ENCODE assay signal across 14 cellular contexts in the genomic region with DNA sequence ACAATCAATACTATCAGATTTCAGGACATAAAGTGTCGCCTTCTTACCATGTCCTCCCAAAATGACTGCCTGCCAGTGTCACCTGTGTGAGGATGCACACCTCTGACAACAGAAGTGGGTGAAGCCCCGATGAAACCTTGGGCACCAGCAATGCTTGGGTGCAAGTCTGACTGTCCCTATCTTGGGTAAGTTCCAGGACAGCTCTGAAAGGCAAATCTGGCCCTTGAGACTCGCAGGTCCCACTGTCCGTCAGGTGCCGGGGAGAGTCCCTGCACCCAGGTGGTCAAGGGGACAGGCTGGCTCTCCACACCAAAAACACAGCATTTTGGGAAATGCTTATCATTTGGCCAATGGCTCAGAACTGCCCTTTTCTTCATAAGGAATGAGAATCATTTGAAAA. TPM values are rescaled to one million over a fixed set of nuclear protein-coding genes. Genes with fewer than 3 reads are reported as not detected.
DNase-seq lines count a peak whose midpoint lies in the region; ATAC-seq and TF ChIP-seq lines count a peak whose summit lies in the region.
"Had no signal": no experiment of that assay in that cellular context is flagged by ENCODE, and none has a peak within 500 bp of the region (broad histone marks: within the 10 kb centered on the region; RNA-seq: fewer than 3 reads in every experiment).

No MANE protein-coding gene starts in this region.

- no peaks in the 10 kb centered on the region for H3K27me3 Mint-ChIP-seq in natural killer cell treated with Interleukin-12 subunit alpha and Interleukin-12 subunit beta and Interleukin-15 and Interleukin-18, amount 100 ng/mL, for 72 hours
- H3K27me3 Mint-ChIP-seq in natural killer cell (ENCODE audit: low read depth in 2 of 2) (no peaks in the 10 kb centered on the region), activated B cell treated with CpG ODN at 0.5 μM for 24 hours (no peaks in the 10 kb centered on the region), memory B cell (no peaks in the 10 kb centered on the region), chondrocyte (ENCODE audit: low read depth) (no peaks in the 10 kb centered on the region)

- no peak overlapping the region for H3K27ac Mint-ChIP-seq in natural killer cell treated with Interleukin-12 subunit alpha and Interleukin-12 subunit beta and Interleukin-15 and Interleukin-18, amount 100 ng/mL, for 72 hours
- no peak overlapping the region for H3K27ac Mint-ChIP-seq in natural killer cell
- peak overlapping the region; percentile 18 for H3K27ac Mint-ChIP-seq in activated B cell treated with CpG ODN at 0.5 μM for 24 hours
- H3K27ac Mint-ChIP-seq in memory B cell, result peak overlapping the region; percentile 81
- no peak overlapping the region for H3K27ac Mint-ChIP-seq in chondrocyte (ENCODE audit: unreplicated experiment)

- POLR2A ChIA-PET in activated B cell treated with CpG ODN at 0.5 μM for 24 hours (lab: Charles Lee), result interaction anchor here (1.0 to 1.8 kb wide), 2 partner anchors 61 to 164 kb away, joined by 4 to 6 read pairs; no protein-coding TSS in a partner anchor

- H3K9me3 Mint-ChIP-seq in natural killer cell treated with Interleukin-12 subunit alpha and Interleukin-12 subunit beta and Interleukin-15 and Interleukin-18, amount 100 ng/mL, for 72 hours, result no peaks in the 10 kb centered on the region
- H3K9me3 Mint-ChIP-seq in natural killer cell, result no peaks in the 10 kb centered on the region
- no peaks in the 10 kb centered on the region for H3K9me3 Mint-ChIP-seq in activated B cell treated with CpG ODN at 0.5 μM for 24 hours
- no peaks in the 10 kb centered on the region for H3K9me3 Mint-ChIP-seq in memory B cell
- H3K9me3 Mint-ChIP-seq in chondrocyte (ENCODE audit: low read depth), result no peaks in the 10 kb centered on the region

- no peak overlapping the region for H3K4me3 Mint-ChIP-seq in natural killer cell treated with Interleukin-12 subunit alpha and Interleukin-12 subunit beta and Interleukin-15 and Interleukin-18, amount 100 ng/mL, for 72 hours
- H3K4me3 Mint-ChIP-seq in natural killer cell (no peak overlapping the region), activated B cell treated with CpG ODN at 0.5 μM for 24 hours (no peak overlapping the region), memory B cell (no peak overlapping the region), chondrocyte (ENCODE audit: unreplicated experiment) (no peak overlapping the region)

- peak; percentile 40 for DNase-seq in natural killer cell treated with Interleukin-12 subunit alpha and Interleukin-12 subunit beta and Interleukin-15 and Interleukin-18, amount 100 ng/mL, for 72 hours (ENCODE audit: low spot score)
- DNase-seq in natural killer cell, result no peak
- no peak for DNase-seq in activated B cell treated with CpG ODN at 0.5 μM for 24 hours
- DNase-seq in memory B cell (ENCODE audit: low spot score in 2 of 2), result no peak
- no peak for DNase-seq in T-helper 1 cell
- no peak for DNase-seq in chondrocyte (ENCODE audit: low spot score)
- no peak for DNase-seq in occipital lobe (lab: John Stamatoyannopoulos, UW)
- DNase-seq: DMS79 treated with DMSO at 0.1 percent for 48 hours, Kasumi-1, NCI-H1105 treated with DMSO at 0.1 percent for 48 hours, NCI-H1930, NCI-H2171, SIG-M5 had no signal

- no peak for ATAC-seq in natural killer cell treated with Interleukin-12 subunit alpha and Interleukin-12 subunit beta and Interleukin-15 and Interleukin-18, amount 100 ng/mL, for 72 hours
- ATAC-seq in natural killer cell (no peak), activated B cell treated with CpG ODN at 0.5 μM for 24 hours (ENCODE audit: low read depth) (no peak), memory B cell (ENCODE audit: low read depth) (no peak), HG02884 (IDR thresholded peaks at IDR 0.05; ENCODE audit: unreplicated experiment) (no peak)

- CTCF ChIA-PET in activated B cell treated with CpG ODN at 0.5 μM for 24 hours (lab: Charles Lee), result no interaction called here

- peaks cover 33 to 47% of the 10 kb centered on the region in 2 donors for H3K4me1 Mint-ChIP-seq in natural killer cell treated with Interleukin-12 subunit alpha and Interleukin-12 subunit beta and Interleukin-15 and Interleukin-18, amount 100 ng/mL, for 72 hours (ENCODE audit: low read depth in 2 of 2)
- H3K4me1 Mint-ChIP-seq in natural killer cell (peaks cover 47 to 51% of the 10 kb centered on the region in 2 donors), activated B cell treated with CpG ODN at 0.5 μM for 24 hours (peaks cover 2% of the 10 kb centered on the region), memory B cell (peaks cover 18% of the 10 kb centered on the region), chondrocyte (ENCODE audit: low read depth) (peaks cover 5% of the 10 kb centered on the region)

- peaks cover 34% of the 10 kb centered on the region for H3K36me3 Mint-ChIP-seq in natural killer cell treated with Interleukin-12 subunit alpha and Interleukin-12 subunit beta and Interleukin-15 and Interleukin-18, amount 100 ng/mL, for 72 hours
- H3K36me3 Mint-ChIP-seq in natural killer cell (peaks cover 20% of the 10 kb centered on the region), activated B cell treated with CpG ODN at 0.5 μM for 24 hours (ENCODE audit: low read depth) (peaks cover 92% of the 10 kb centered on the region), memory B cell (peaks cover 47% of the 10 kb centered on the region), chondrocyte (ENCODE audit: low read depth) (peaks cover 42% of the 10 kb centered on the region)

- intact Hi-C loops in natural killer cell (cut with micrococcal nuclease), result no loop called here
- intact Hi-C loops in activated B cell treated with CpG ODN at 0.5 μM for 24 hours (cut with micrococcal nuclease), result no loop called here

- TF ChIP-seq CTCF in natural killer cell (IDR thresholded peaks at IDR 0.05) (no peak), activated B cell treated with CpG ODN at 0.5 μM for 24 hours (IDR thresholded peaks at IDR 0.05) (no peak), chondrocyte (IDR thresholded peaks at IDR 0.05) (no peak)

RNA-seq across cellular contexts. Expression of gene EZR, which starts 43.3 kb away (rescaled TPM):
- total RNA-seq in natural killer cell treated with Interleukin-12 subunit alpha and Interleukin-12 subunit beta and Interleukin-15 and Interleukin-18, amount 100 ng/mL, for 72 hours, result 100 to 1,000 TPM in 1 of 2 donors, 10 to 100 TPM in 1; 71.0 to 135 TPM
- total RNA-seq in natural killer cell, result 100 to 1,000 TPM; 119 to 157 (median 133) TPM
- total RNA-seq in activated B cell treated with CpG ODN at 0.5 μM for 24 hours, result 488 and 489 TPM in 2 replicates
- 57.0 to 71.5 TPM (median 68.4 TPM) in 3 replicates for total RNA-seq in chondrocyte
- 162 TPM for total RNA-seq in occipital lobe

Comparison
In these comparisons a context has a peak if more than half of its experiments do, and no peak if none do; other contexts are left out.
1. H3K27ac Mint-ChIP-seq: peak in activated B cell treated with CpG ODN at 0.5 μM for 24 hours (single experiment) and memory B cell (single experiment); none in natural killer cell treated with Interleukin-12 subunit alpha and Interleukin-12 subunit beta and Interleukin-15 and Interleukin-18, amount 100 ng/mL, for 72 hours (0 of 2), natural killer cell (0 of 2) and chondrocyte (single experiment).